ENCODE assay signal across 21 cellular contexts in the genomic region with DNA sequence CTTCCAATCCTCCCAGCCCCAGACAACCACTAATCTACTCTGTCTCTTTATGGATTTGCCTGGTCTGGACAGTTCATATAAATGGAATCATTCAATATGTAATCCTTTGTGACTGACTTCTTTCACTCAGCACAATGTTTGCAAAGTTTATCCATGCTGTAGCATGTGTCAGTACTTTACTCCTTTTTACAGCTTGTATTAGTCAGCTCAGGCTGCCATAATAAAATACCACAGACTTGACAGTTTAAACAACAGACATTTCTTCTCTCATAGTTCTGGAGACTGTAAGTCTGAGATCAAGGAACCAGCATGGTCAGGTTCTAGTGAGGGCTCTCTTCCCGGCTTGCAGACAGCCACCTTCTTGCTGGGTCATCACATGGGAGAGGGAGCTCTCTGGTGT. TPM values are rescaled to one million over a fixed set of nuclear protein-coding genes. Genes with fewer than 3 reads are reported as not detected.
DNase-seq lines count a peak whose midpoint lies in the region; ATAC-seq, FAIRE-seq and TF ChIP-seq lines count a peak whose summit lies in the region.
"Had no signal": no experiment of that assay in that cellular context is flagged by ENCODE, and none has a peak within 500 bp of the region (broad histone marks: within the 10 kb centered on the region; RNA-seq: fewer than 3 reads in every experiment).

No MANE protein-coding gene starts in this region.

- H3K79me1 ChIP-seq in mesenchymal stem cell (replicated peaks; ENCODE audit: low read length, poor library complexity, severe bottlenecking): no peaks in the 10 kb centered on the region

- H3K4ac ChIP-seq in mesenchymal stem cell (ENCODE audit: low read depth in 1 of 2, low read length in 2 of 2): no peak overlapping the region

- H2BK120ac ChIP-seq in mesenchymal stem cell (ENCODE audit: low read depth, low read length): no peak overlapping the region

- H2BK5ac ChIP-seq in mesenchymal stem cell (ENCODE audit: low read depth, low read length, poor library complexity, severe bottlenecking): no peak overlapping the region

- FAIRE-seq in bronchial epithelial cell (lab: Jason Lieb, UNC): no peak
- FAIRE-seq: H54 had no signal

- H3F3A ChIP-seq in PC-3 (ENCODE audit: low read length, unreplicated experiment): peaks cover 5% of the 10 kb centered on the region

- TF ChIP-seq CTCF in PC-3 (conservative IDR thresholded peaks at IDR 0.05; ENCODE audit: low read depth, low read length): no peak
- TF ChIP-seq CTCF in bronchial epithelial cell (IDR thresholded peaks at IDR 0.05; ENCODE audit: insufficient read depth, low read length, severe bottlenecking): no peak
- TF ChIP-seq CTCF in vagina (IDR thresholded peaks at IDR 0.05): no peak

- no peak overlapping the region for H4K91ac ChIP-seq in mesenchymal stem cell (ENCODE audit: low read length)

- no peaks in the 10 kb centered on the region for H3K79me2 ChIP-seq in PC-3 (ENCODE audit: low read length)

- H3K4me1 ChIP-seq in PC-3 (ENCODE audit: insufficient read depth, low read length): peaks cover 16% of the 10 kb centered on the region
- peaks cover 2% of the 10 kb centered on the region for H3K4me1 ChIP-seq in mesenchymal stem cell (ENCODE audit: control insufficient read depth, insufficient read depth, low read depth, low read length)
- H3K4me1 ChIP-seq in vagina: no peaks in the 10 kb centered on the region
- H3K4me1 ChIP-seq in effector memory CD4-positive, alpha-beta T cell (ENCODE audit: control insufficient read depth, insufficient read depth, low read length, poor library complexity, severe bottlenecking): no peaks in the 10 kb centered on the region

- H4K8ac ChIP-seq in mesenchymal stem cell (ENCODE audit: low read length): no peak overlapping the region

- WGBS in mesenchymal stem cell: 27% methylated on average over 1 of the region's 1 CpG

- H3K27me3 ChIP-seq in PC-3 (ENCODE audit: low read length) (no peaks in the 10 kb centered on the region), bronchial epithelial cell (ENCODE audit: control insufficient read depth, insufficient read depth, low read length) (no peaks in the 10 kb centered on the region), mesenchymal stem cell (ENCODE audit: control insufficient read depth in 1 of 2, insufficient read depth in 1 of 2, low read length in 2 of 2) (no peaks in the 10 kb centered on the region), vagina (no peaks in the 10 kb centered on the region)
- no peaks in the 10 kb centered on the region for H3K27me3 ChIP-seq in effector memory CD4-positive, alpha-beta T cell (replicated peaks; ENCODE audit: control insufficient read depth, insufficient read depth, low read length, poor library complexity, severe bottlenecking)
- H3K27me3 ChIP-seq: adrenal gland had no signal

- no peaks in the 10 kb centered on the region for H3K9me2 ChIP-seq in PC-3 (replicated peaks; ENCODE audit: low read length)

- H3K23ac ChIP-seq in mesenchymal stem cell (ENCODE audit: low read length in 2 of 2): no peak overlapping the region

- H3K27ac ChIP-seq in PC-3 (ENCODE audit: low read length) (no peak overlapping the region), mesenchymal stem cell (ENCODE audit: low read length, poor library complexity, severe bottlenecking) (no peak overlapping the region), vagina (no peak overlapping the region)
- H3K27ac ChIP-seq in effector memory CD4-positive, alpha-beta T cell (ENCODE audit: insufficient read depth, low read length, poor library complexity, severe bottlenecking): no peak overlapping the region
- H3K27ac ChIP-seq: adrenal gland, C4-2B, PC-9 had no signal

- POLR2A ChIA-PET in PC-3 (lab: Charles Lee; ENCODE audit: unreplicated experiment): no interaction called here

- no peak overlapping the region for H2AFZ ChIP-seq in PC-3 (ENCODE audit: low read length)
- no peak overlapping the region for H2AFZ ChIP-seq in mesenchymal stem cell (ENCODE audit: low read depth, low read length)
- H2AFZ ChIP-seq: PC-9 had no signal

- no peak overlapping the region for H2BK15ac ChIP-seq in mesenchymal stem cell (ENCODE audit: low read depth, poor library complexity, severe bottlenecking)

- CTCF ChIA-PET in PC-3 (lab: Charles Lee): no interaction called here

- ATAC-seq in PC-3: peak; percentile 87
- ATAC-seq: left ventricle myocardium superior, right cardiac atrium had no signal

- no peak overlapping the region for H3K4me2 ChIP-seq in PC-3 (ENCODE audit: low read length)
- H3K4me2 ChIP-seq in mesenchymal stem cell (ENCODE audit: low read length, poor library complexity, severe bottlenecking): no peak overlapping the region
- H3K4me2 ChIP-seq: PC-9 had no signal

- intact Hi-C loops in PC-3 (cut with micrococcal nuclease) (no loop called here), vagina (cut with DNase I) (no loop called here)

- no peak overlapping the region for H3K18ac ChIP-seq in mesenchymal stem cell (ENCODE audit: low read depth in 1 of 2, low read length in 2 of 2)

- H2BK12ac ChIP-seq in mesenchymal stem cell (ENCODE audit: low read length in 2 of 2): peak overlapping the region in 1 of 2 experiments; percentile 41

- H3K4me3 ChIP-seq in PC-3 (ENCODE audit: low read length) (no peak overlapping the region), bronchial epithelial cell (ENCODE audit: low read depth, low read length) (no peak overlapping the region), mesenchymal stem cell (ENCODE audit: insufficient read depth in 1 of 2, low read depth in 1 of 2, low read length in 2 of 2) (no peak overlapping the region), vagina (no peak overlapping the region)
- H3K4me3 ChIP-seq in effector memory CD4-positive, alpha-beta T cell (ENCODE audit: insufficient read depth, low read depth, low read length, poor library complexity, severe bottlenecking): no peak overlapping the region
- H3K4me3 ChIP-seq: adrenal gland, PC-9 had no signal

- H3K9ac ChIP-seq in PC-3 (ENCODE audit: low read length) (no peak overlapping the region), mesenchymal stem cell (ENCODE audit: low read length) (no peak overlapping the region)

- H3K9me3 ChIP-seq in PC-3 (ENCODE audit: low read length): no peaks in the 10 kb centered on the region
- H3K9me3 ChIP-seq in mesenchymal stem cell (ENCODE audit: control insufficient read depth, low read length): no peaks in the 10 kb centered on the region
- no peaks in the 10 kb centered on the region for H3K9me3 ChIP-seq in vagina
- no peaks in the 10 kb centered on the region for H3K9me3 ChIP-seq in effector memory CD4-positive, alpha-beta T cell (ENCODE audit: control insufficient read depth, low read length)
- H3K9me3 ChIP-seq: adrenal gland had no signal

- peak; percentile 54 for DNase-seq in ELR (ENCODE audit: low read depth)
- DNase-seq in PC-3: peak; percentile 53
- DNase-seq in bronchial epithelial cell (ENCODE audit: low read depth): peak; percentile 12
- peak; percentile 73 for DNase-seq in mesenchymal stem cell
- no peak for DNase-seq in GM03348 (ENCODE audit: low spot score)
- DNase-seq in vagina (ENCODE audit: extremely low spot score in 2 of 2): no peak
- DNase-seq in effector memory CD4-positive, alpha-beta T cell: no peak
- DNase-seq in NCI-H2227 treated with DMSO at 0.1 percent for 48 hours (lab: John Stamatoyannopoulos, UW): no peak
- DNase-seq: ACHN; activated CD4-positive, alpha-beta T cell treated with anti-CD3 and anti-CD28 coated beads, Interleukin-2, amount 50 U/mL, for 1 hour; activated gamma-delta T cell; adrenal gland; DMS153; left ventricle myocardium superior; occipital lobe; PC-9; stimulated activated CD4-positive, alpha-beta T cell treated with anti-CD3 and anti-CD28 coated beads, Interleukin-1b, Interleukin-23, amount 100 ng/mL, for 48 hours had no signal

- no peak for TF ChIP-seq POLR2A in vagina (IDR thresholded peaks at IDR 0.05)

- no TSS peak for BruUV-seq in PC-3 (replicated peaks; lab: Mats Ljungman, UMichigan)

- H3K36me3 ChIP-seq in PC-3 (ENCODE audit: low read depth, low read length): no peaks in the 10 kb centered on the region
- H3K36me3 ChIP-seq in bronchial epithelial cell (ENCODE audit: control insufficient read depth, insufficient read depth, low read length): no peaks in the 10 kb centered on the region
- H3K36me3 ChIP-seq in mesenchymal stem cell (ENCODE audit: control insufficient read depth in 1 of 2, insufficient read depth in 2 of 2, low read depth in 1 of 2, low read length in 2 of 2): no peaks in the 10 kb centered on the region
- no peaks in the 10 kb centered on the region for H3K36me3 ChIP-seq in vagina
- no peaks in the 10 kb centered on the region for H3K36me3 ChIP-seq in effector memory CD4-positive, alpha-beta T cell (ENCODE audit: control insufficient read depth, insufficient read depth, low read length)
- H3K36me3 ChIP-seq: adrenal gland had no signal

- no peaks in the 10 kb centered on the region for H4K20me1 ChIP-seq in PC-3 (ENCODE audit: low read length)

- H2AK5ac ChIP-seq in mesenchymal stem cell (ENCODE audit: low read length, severe bottlenecking): peak overlapping the region; percentile 41

- H3K14ac ChIP-seq in mesenchymal stem cell (ENCODE audit: low read length in 2 of 2): no peak overlapping the region

RNA-seq across cellular contexts. Expression of a gene that starts 41.3 kb away (rescaled TPM):
- total RNA-seq in PC-3 (2014; rRNA removed) (5.5 and 12.4 TPM in 2 replicates), bronchial epithelial cell (under 0.01 TPM in 2 replicates), vagina (44.7 TPM)
- polyA plus RNA-seq in mesenchymal stem cell (2013, experiment 1 of 2): 47.0 TPM
- polyA plus RNA-seq in mesenchymal stem cell (2013, experiment 2 of 2): 51.7 TPM
- polyA plus RNA-seq: IgD-negative memory B cell had no signal

Comparison
In these comparisons a context has a peak if more than half of its experiments do, and no peak if none do; other contexts are left out.
1. DNase-seq: peak in ELR (single experiment), PC-3 (single experiment), bronchial epithelial cell (single experiment) and mesenchymal stem cell (single experiment); none in GM03348 (single experiment), vagina (0 of 2), effector memory CD4-positive, alpha-beta T cell (0 of 3) and NCI-H2227 treated with DMSO at 0.1 percent for 48 hours (single experiment).